ENCODE assay signal across 1 cellular context in the genomic region with DNA sequence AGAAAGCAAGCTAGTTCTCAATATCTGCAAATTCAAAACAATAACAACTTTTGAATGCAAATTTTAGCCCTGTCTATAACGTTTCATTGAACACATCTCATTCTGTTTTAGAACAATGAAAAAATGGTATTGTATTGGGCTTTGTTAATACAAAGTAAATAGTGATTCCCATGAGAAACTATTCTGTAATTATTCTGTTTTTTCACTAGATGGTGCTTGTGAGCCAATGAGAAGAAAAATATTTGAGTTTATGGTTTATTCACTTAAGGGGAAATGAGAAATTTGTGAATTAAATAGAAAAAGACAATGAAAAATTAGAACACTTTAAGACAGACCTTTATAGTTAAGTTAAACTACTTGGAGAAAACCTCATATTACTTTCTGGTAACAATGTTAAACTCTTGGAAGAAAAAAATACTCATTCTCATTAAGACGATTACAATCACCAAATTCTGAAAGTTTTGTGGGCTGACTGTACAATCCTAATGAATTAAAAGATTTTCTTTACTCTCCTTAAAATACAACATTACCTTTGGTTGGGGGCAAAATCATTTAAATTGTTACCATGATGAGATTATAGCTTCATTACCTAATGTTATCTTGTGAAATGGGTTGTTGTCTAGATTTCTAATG.
TF ChIP-seq lines count a peak whose summit lies in the region.

No MANE protein-coding gene starts in this region.

TF ChIP-seq in WTC11, 78 proteins besides CTCF, POLR2A, EP300 and RAD21 (continued from another document):
- TF ChIP-seq, protein P1, sequence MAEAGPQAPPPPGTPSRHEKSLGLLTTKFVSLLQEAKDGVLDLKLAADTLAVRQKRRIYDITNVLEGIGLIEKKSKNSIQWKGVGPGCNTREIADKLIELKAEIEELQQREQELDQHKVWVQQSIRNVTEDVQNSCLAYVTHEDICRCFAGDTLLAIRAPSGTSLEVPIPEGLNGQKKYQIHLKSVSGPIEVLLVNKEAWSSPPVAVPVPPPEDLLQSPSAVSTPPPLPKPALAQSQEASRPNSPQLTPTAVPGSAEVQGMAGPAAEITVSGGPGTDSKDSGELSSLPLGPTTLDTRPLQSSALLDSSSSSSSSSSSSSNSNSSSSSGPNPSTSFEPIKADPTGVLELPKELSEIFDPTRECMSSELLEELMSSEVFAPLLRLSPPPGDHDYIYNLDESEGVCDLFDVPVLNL (CRISPR knock-in tag; IDR thresholded peaks at IDR 0.05; ENCODE audit: borderline replicate concordance, low read depth): no peak
- no peak for TF ChIP-seq TP53 (CRISPR knock-in tag; IDR thresholded peaks at IDR 0.05)
- TF ChIP-seq EMX1 (CRISPR knock-in tag; IDR thresholded peaks at IDR 0.05): no peak
- TF ChIP-seq, protein P2, sequence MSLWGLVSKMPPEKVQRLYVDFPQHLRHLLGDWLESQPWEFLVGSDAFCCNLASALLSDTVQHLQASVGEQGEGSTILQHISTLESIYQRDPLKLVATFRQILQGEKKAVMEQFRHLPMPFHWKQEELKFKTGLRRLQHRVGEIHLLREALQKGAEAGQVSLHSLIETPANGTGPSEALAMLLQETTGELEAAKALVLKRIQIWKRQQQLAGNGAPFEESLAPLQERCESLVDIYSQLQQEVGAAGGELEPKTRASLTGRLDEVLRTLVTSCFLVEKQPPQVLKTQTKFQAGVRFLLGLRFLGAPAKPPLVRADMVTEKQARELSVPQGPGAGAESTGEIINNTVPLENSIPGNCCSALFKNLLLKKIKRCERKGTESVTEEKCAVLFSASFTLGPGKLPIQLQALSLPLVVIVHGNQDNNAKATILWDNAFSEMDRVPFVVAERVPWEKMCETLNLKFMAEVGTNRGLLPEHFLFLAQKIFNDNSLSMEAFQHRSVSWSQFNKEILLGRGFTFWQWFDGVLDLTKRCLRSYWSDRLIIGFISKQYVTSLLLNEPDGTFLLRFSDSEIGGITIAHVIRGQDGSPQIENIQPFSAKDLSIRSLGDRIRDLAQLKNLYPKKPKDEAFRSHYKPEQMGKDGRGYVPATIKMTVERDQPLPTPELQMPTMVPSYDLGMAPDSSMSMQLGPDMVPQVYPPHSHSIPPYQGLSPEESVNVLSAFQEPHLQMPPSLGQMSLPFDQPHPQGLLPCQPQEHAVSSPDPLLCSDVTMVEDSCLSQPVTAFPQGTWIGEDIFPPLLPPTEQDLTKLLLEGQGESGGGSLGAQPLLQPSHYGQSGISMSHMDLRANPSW (CRISPR knock-in tag; conservative IDR thresholded peaks at IDR 0.05; ENCODE audit: low read depth): no peak
